9 cellular contexts compared by ENCODE assay signal in genomic region chr11:33734441-33735165, GRCh38. TPM values are rescaled to one million over a fixed set of nuclear protein-coding genes. Genes with fewer than 3 reads are reported as not detected.
A peak's percentile ranks its signal among the peaks of the same experiment; 100 is the strongest.
DNase-seq lines count a peak whose midpoint lies in the region; ATAC-seq, FAIRE-seq and TF ChIP-seq lines count a peak whose summit lies in the region.
"Had no signal": no experiment of that assay in that cellular context is flagged by ENCODE, and none has a peak within 500 bp of the region (broad histone marks: within the 10 kb centered on the region; RNA-seq: fewer than 3 reads in every experiment).

No MANE protein-coding gene starts in this region.

- peak overlapping the region; percentile 77 to 94 (median 89) for H3K9ac ChIP-seq in subcutaneous abdominal adipose tissue (ENCODE audit: low read length in 5 of 5)

- TF ChIP-seq CTCF in A549 (IDR thresholded peaks at IDR 0.05) (no peak), HL-60 (IDR thresholded peaks at IDR 0.05; ENCODE audit: insufficient read depth, low read length) (no peak), kidney epithelial cell (IDR thresholded peaks at IDR 0.05; ENCODE audit: insufficient read depth, low read length, poor library complexity, severe bottlenecking) (no peak)

- CTCF ChIA-PET in A549 (lab: Yijun Ruan, JAX): interaction anchor here (0.9 to 2.4 kb wide), 6 partner anchors 8 to 372 kb away, joined by 3 to 10 read pairs (median 5); no protein-coding TSS in a partner anchor

- H3K4me3 ChIP-seq in A549: peak overlapping the region; percentile 75
- peak overlapping the region; percentile 69; the same call in 1 of the 2 replicates for H3K4me3 ChIP-seq in HL-60 (replicated peaks; ENCODE audit: insufficient read depth, low read length)
- H3K4me3 ChIP-seq in kidney epithelial cell (ENCODE audit: low read depth, low read length): peak overlapping the region; percentile 81
- peak overlapping the region; percentile 70 to 91 (median 80) for H3K4me3 ChIP-seq in subcutaneous abdominal adipose tissue (ENCODE audit: low read depth in 1 of 5, low read length in 5 of 5)

- peak overlapping the region; percentile 93 for H3K4me2 ChIP-seq in A549

- H3K36me3 ChIP-seq in kidney epithelial cell (ENCODE audit: control insufficient read depth, insufficient read depth, low read length) (peaks cover 2% of the 10 kb centered on the region), subcutaneous abdominal adipose tissue (ENCODE audit: control insufficient read depth in 5 of 5, insufficient read depth in 5 of 5, low read length in 5 of 5) (peaks cover 2 to 11% (median 4%) of the 10 kb centered on the region in 5 donors)

- no peak for TF ChIP-seq POLR2A in A549 (IDR thresholded peaks at IDR 0.05; ENCODE audit: low read length)

- H3K9me3 ChIP-seq in A549 (no peaks in the 10 kb centered on the region), subcutaneous abdominal adipose tissue (ENCODE audit: control insufficient read depth in 5 of 5, low read length in 5 of 5) (no peaks in the 10 kb centered on the region)

- DNase-seq in A549 (ENCODE audit: low read depth in 1 of 2, low spot score in 1 of 2): no peak
- DNase-seq in HL-60 (ENCODE audit: low read depth in 1 of 2, low spot score in 1 of 2): no peak
- DNase-seq in astrocyte of the hippocampus (ENCODE audit: low read depth, low spot score): peak; percentile 79
- no peak for DNase-seq in kidney epithelial cell (ENCODE audit: low read depth)
- DNase-seq in stimulated activated naive CD4-positive, alpha-beta T cell treated with Interleukin-2 at 50 U/mL for 16 hours (lab: John Stamatoyannopoulos, UW): no peak
- no peak for DNase-seq in NK-92 treated with Interleukin-12 subunit alpha and Interleukin-12 subunit beta, amount 100 ng/mL, for 24 hours (lab: John Stamatoyannopoulos, UW)
- no peak for DNase-seq in ureter (ENCODE audit: low spot score)

- H3K27ac ChIP-seq in A549 (peak overlapping the region; percentile 85 to 93), HL-60 (replicated peaks) (peak overlapping the region; percentile 68; the same call in 1 of the 2 replicates), subcutaneous abdominal adipose tissue (ENCODE audit: low read depth, low read length) (peak overlapping the region; percentile 96)

- WGBS in A549 (ENCODE audit: missing lambda C conversion rate): 46% methylated on average over 10 of the region's 10 CpGs

- peaks cover 36% of the 10 kb centered on the region for H3K4me1 ChIP-seq in A549
- peaks cover 3 to 65% (median 37%) of the 10 kb centered on the region in 5 donors for H3K4me1 ChIP-seq in subcutaneous abdominal adipose tissue (ENCODE audit: control insufficient read depth in 5 of 5, insufficient read depth in 5 of 5, low read length in 5 of 5)

- POLR2A ChIA-PET in A549 (lab: Yijun Ruan, JAX): interaction anchor here (1.2 to 3.5 kb wide), 2 partner anchors 35 to 44 kb away, joined by 4 to 42 read pairs; no protein-coding TSS in a partner anchor

- no peak for FAIRE-seq in A549 (lab: Jason Lieb, UNC)
- FAIRE-seq: islet of Langerhans had no signal

- H3K27me3 ChIP-seq in HL-60 (ENCODE audit: insufficient read depth, poor library complexity, severe bottlenecking) (no peaks in the 10 kb centered on the region), kidney epithelial cell (ENCODE audit: control insufficient read depth, insufficient read depth, low read length) (no peaks in the 10 kb centered on the region), subcutaneous abdominal adipose tissue (ENCODE audit: control insufficient read depth in 5 of 5, insufficient read depth in 4 of 5, low read length in 5 of 5) (no peaks in the 10 kb centered on the region)

- ATAC-seq in A549: no peak

- no peak for TF ChIP-seq RAD21 in A549 (conservative IDR thresholded peaks at IDR 0.05 in 1 of 2, IDR thresholded peaks at IDR 0.05 in 1 of 2)

- no peak for TF ChIP-seq EP300 in A549 (IDR thresholded peaks at IDR 0.05)

TF ChIP-seq in A549, 52 proteins besides CTCF, POLR2A, EP300 and RAD21:
- TF ChIP-seq FOSB (CRISPR knock-in tag; IDR thresholded peaks at IDR 0.05): no peak
- no peak for TF ChIP-seq RFX5 (IDR thresholded peaks at IDR 0.05)
- no peak for TF ChIP-seq PBX3 (IDR thresholded peaks at IDR 0.05)
- TF ChIP-seq BCL3 (IDR thresholded peaks at IDR 0.05): no peak
- 0 out of 2 replicates have a peak, but pooled peaks have one; percentile 54 for TF ChIP-seq POLR2AphosphoS2 (conservative IDR thresholded peaks at IDR 0.05; ENCODE audit: low read length)
TF ChIP-seq in A549: peak in this region for 1.

RNA-seq across cellular contexts. Expression of gene CD59, which starts 1.6 kb away (rescaled TPM):
- polyA plus RNA-seq in A549 (2011; rRNA removed): 335 and 499 TPM in 2 replicates
- polyA plus RNA-seq in A549 (2012; cell fraction: cytosol; rRNA removed): 214 and 235 TPM in 2 replicates
- polyA plus RNA-seq in A549 (2012; cell fraction: nucleus; rRNA removed): 88.8 and 160 TPM in 2 replicates
- 358 to 439 TPM (median 375 TPM) in 3 replicates for polyA plus RNA-seq in A549 (2017; fragmentation: RNase III; extraction: RNeasy Plus Mini Kit Qiagen cat#74134 plus additional on column Dnase treatment)
- polyA minus RNA-seq in A549 (2011; rRNA and poly(A)+ RNA removed): 189 and 242 TPM in 2 replicates
- total RNA-seq in kidney epithelial cell: 468 and 469 TPM in 2 replicates
- 546 TPM for total RNA-seq in ureter

RNA-seq across cellular contexts. Expression of gene C11orf91, which starts 34.0 kb away (rescaled TPM):
- polyA plus RNA-seq in A549 (2011; rRNA removed) (0.42 TPM in 1 of 2 replicates, not detected in the other), A549 (2017; fragmentation: RNase III; extraction: RNeasy Plus Mini Kit Qiagen cat#74134 plus additional on column Dnase treatment) (0.15 to 0.34 TPM in 2 of 3 replicates, not detected in the other)
- 0.05 TPM in 2 replicates for polyA plus RNA-seq in A549 (2012; cell fraction: cytosol; rRNA removed)
- 0.40 and 4.8 TPM in 2 replicates for polyA plus RNA-seq in A549 (2012; cell fraction: nucleus; rRNA removed)
- not detected in 2 replicates for polyA minus RNA-seq in A549 (2011; rRNA and poly(A)+ RNA removed)
- total RNA-seq in kidney epithelial cell (not detected in 2 replicates), ureter (0.52 TPM)

RNA-seq across cellular contexts. Expression of gene FBXO3, which starts 39.7 kb away (rescaled TPM):
- 38.1 and 42.6 TPM in 2 replicates for polyA plus RNA-seq in A549 (2011; rRNA removed)
- polyA plus RNA-seq in A549 (2012; cell fraction: cytosol; rRNA removed): 11.2 and 14.2 TPM in 2 replicates
- 6.9 and 10.0 TPM in 2 replicates for polyA plus RNA-seq in A549 (2012; cell fraction: nucleus; rRNA removed)
- 21.1 to 23.0 TPM (median 22.5 TPM) in 3 replicates for polyA plus RNA-seq in A549 (2017; fragmentation: RNase III; extraction: RNeasy Plus Mini Kit Qiagen cat#74134 plus additional on column Dnase treatment)
- 22.0 and 22.9 TPM in 2 replicates for polyA minus RNA-seq in A549 (2011; rRNA and poly(A)+ RNA removed)
- 29.9 and 34.6 TPM in 2 replicates for total RNA-seq in kidney epithelial cell
- total RNA-seq in ureter: 36.5 TPM
